In the genomic region with DNA sequence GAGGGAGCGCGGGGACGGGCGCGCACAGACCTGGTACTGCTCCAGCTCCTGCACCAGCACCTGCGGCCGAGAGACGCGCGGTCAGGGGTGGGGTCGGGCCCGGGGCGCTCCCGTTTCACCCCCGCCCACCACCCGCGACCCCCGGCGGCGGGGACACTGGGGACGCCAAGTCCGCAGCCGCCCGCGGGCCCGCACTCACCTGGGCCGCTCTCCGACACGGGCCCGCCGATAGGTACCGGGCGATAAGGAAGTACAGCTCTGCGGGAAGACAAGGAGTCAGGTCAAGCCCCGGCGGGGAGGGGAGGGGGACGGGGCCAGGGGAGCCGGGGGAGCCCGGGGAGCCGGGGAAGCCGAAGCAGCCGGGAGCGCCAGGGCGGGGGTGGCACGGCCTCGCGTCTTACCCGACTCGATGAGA, we compare ENCODE assay signal across 1 cellular context.
TF ChIP-seq lines count a peak whose summit lies in the region.

No MANE protein-coding gene starts in this region.

TF ChIP-seq in K562, 482 proteins besides CTCF, POLR2A, EP300 and RAD21 (continued from another document):
- TF ChIP-seq ZBTB49 (CRISPR knock-in tag; IDR thresholded peaks at IDR 0.05; ENCODE audit: borderline replicate concordance) (0 out of 2 replicates have a peak, but pooled peaks have one; percentile 6), HNRNPK (IDR thresholded peaks at IDR 0.05; ENCODE audit: low read depth, low read length, poor library complexity, severe bottlenecking) (peak; percentile 18)
